11 cellular contexts compared by ENCODE assay signal in the genomic region with DNA sequence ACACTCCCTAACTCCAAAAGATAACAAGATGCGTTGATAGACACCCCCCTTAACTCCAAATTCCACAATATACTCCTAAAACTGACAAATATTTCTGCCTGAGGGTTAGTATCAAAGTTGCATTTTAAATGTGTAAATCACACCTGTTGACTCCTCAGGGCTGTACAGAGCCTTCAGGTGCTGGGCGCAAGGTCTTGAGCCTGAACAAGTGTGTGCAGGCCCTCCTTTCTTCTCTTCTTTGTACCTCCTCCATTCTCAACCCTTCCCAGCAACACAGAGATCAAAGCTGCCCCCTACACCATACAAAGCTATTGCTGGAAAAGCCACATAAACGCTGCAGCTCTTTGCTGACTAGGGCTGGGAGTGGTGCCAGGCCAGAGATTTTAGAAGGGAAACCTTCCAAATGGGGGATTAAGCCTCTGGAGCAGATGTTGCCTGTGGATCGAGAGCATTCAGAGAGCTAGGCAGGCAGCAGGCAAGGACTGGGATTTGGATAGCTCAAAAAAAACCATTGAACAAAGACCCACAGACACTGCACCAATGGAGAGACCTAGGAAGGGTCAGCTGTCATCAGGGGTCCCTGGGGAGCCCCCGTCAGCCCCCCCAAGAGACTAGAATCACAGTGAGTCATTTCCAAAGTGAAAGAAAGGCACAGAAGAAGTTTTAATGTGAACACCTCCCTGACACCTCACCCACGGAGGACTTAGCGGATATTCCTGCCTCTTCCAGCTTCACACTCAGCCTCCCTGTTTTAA. TPM values are rescaled to one million over a fixed set of nuclear protein-coding genes. Genes with fewer than 3 reads are reported as not detected.
DNase-seq lines count a peak whose midpoint lies in the region; ATAC-seq and TF ChIP-seq lines count a peak whose summit lies in the region.
"Had no signal": no experiment of that assay in that cellular context is flagged by ENCODE, and none has a peak within 500 bp of the region (broad histone marks: within the 10 kb centered on the region; RNA-seq: fewer than 3 reads in every experiment).

No MANE protein-coding gene starts in this region.

- CTCF ChIA-PET in CD4-positive, alpha-beta memory T cell (lab: Charles Lee; ENCODE audit: partially characterized antibody) = interaction anchor here (1.1 to 2.9 kb wide), 3 partner anchors 9 to 134 kb away, joined by 5 to 9 read pairs (median 8); no protein-coding TSS in a partner anchor

- H3K36me3 ChIP-seq in esophagus (ENCODE audit: control insufficient read depth in 2 of 2, insufficient read depth in 2 of 2, low read length in 1 of 2) = no peaks in the 10 kb centered on the region
- no peaks in the 10 kb centered on the region for H3K36me3 ChIP-seq in neural progenitor cell
- H3K36me3 ChIP-seq in CD4-positive, alpha-beta memory T cell (ENCODE audit: insufficient read depth, low read length) = no peaks in the 10 kb centered on the region

- H3K9me3 Mint-ChIP-seq in neural progenitor cell = no peaks in the 10 kb centered on the region
- no peaks in the 10 kb centered on the region for H3K9me3 Mint-ChIP-seq in CD4-positive, alpha-beta memory T cell
- H3K9me3 Mint-ChIP-seq: activated naive CD4-positive, alpha-beta T cell treated with anti-CD3 and anti-CD28 coated beads, Interleukin-2, amount 50 U/mL, for 24 hours; CD14-positive monocyte; T-helper 1 cell treated with Interleukin-12 subunit alpha and Interleukin-12 subunit beta and Interleukin-4 antibody, amounts not matched to agents 30 μg/mL and 1 μg/mL, for 36 hours had no signal

- H3K27ac ChIP-seq in esophagus (ENCODE audit: low read depth in 2 of 2, low read length in 1 of 2) (peak overlapping the region; percentile 65 to 79), neural progenitor cell (peak overlapping the region; percentile 90)
- no peak overlapping the region for H3K27ac ChIP-seq in CD4-positive, alpha-beta memory T cell (ENCODE audit: low read depth, low read length)

- ATAC-seq in GM19324 (IDR thresholded peaks at IDR 0.05; ENCODE audit: low FRiP score, unreplicated experiment) = no peak

- TF ChIP-seq CTCF in AG09309 (IDR thresholded peaks at IDR 0.05; ENCODE audit: control insufficient read depth, insufficient read depth, low read depth, low read length, missing control alignments) = no peak
- no peak for TF ChIP-seq CTCF in neural progenitor cell (IDR thresholded peaks at IDR 0.05)

- H3K27me3 ChIP-seq in esophagus (ENCODE audit: control insufficient read depth in 1 of 2, insufficient read depth in 2 of 2, low read length in 2 of 2) (no peaks in the 10 kb centered on the region), neural progenitor cell (no peaks in the 10 kb centered on the region)
- no peaks in the 10 kb centered on the region for H3K27me3 ChIP-seq in CD4-positive, alpha-beta memory T cell (ENCODE audit: insufficient read depth, low read length)

- peaks cover 24% of the 10 kb centered on the region for H3F3A ChIP-seq in neural progenitor cell (ENCODE audit: low read depth)

- peaks cover 5% of the 10 kb centered on the region for H3K36me3 Mint-ChIP-seq in neural progenitor cell
- H3K36me3 Mint-ChIP-seq in CD4-positive, alpha-beta memory T cell = no peaks in the 10 kb centered on the region
- H3K36me3 Mint-ChIP-seq: activated naive CD4-positive, alpha-beta T cell treated with anti-CD3 and anti-CD28 coated beads, Interleukin-2, amount 50 U/mL, for 24 hours; CD14-positive monocyte had no signal

- peak; percentile 42 for DNase-seq in AG09309 (ENCODE audit: low read depth)
- peak; percentile 81 for DNase-seq in NCI-H2171 (lab: John Stamatoyannopoulos, UW)
- DNase-seq in neural progenitor cell (ENCODE audit: low spot score) = peak; percentile 72
- no peak for DNase-seq in stimulated activated CD4-positive, alpha-beta T cell treated with anti-CD3 and anti-CD28 coated beads, Interleukin-2, amount 100 ng/mL, for 24 hours
- DNase-seq in NCI-H526 treated with DMSO at 0.1 percent for 48 hours (lab: John Stamatoyannopoulos, UW) = no peak
- no peak for DNase-seq in CD4-positive, alpha-beta memory T cell

- no peak overlapping the region for H3K4me3 Mint-ChIP-seq in neural progenitor cell
- H3K4me3 Mint-ChIP-seq in CD4-positive, alpha-beta memory T cell = no peak overlapping the region
- H3K4me3 Mint-ChIP-seq: activated naive CD4-positive, alpha-beta T cell treated with anti-CD3 and anti-CD28 coated beads, Interleukin-2, amount 50 U/mL, for 24 hours; CD14-positive monocyte; T-helper 1 cell treated with Interleukin-12 subunit alpha and Interleukin-12 subunit beta and Interleukin-4 antibody, amounts not matched to agents 30 μg/mL and 1 μg/mL, for 36 hours had no signal

- H3K9ac ChIP-seq in neural progenitor cell = no peak overlapping the region

- H3K4me1 ChIP-seq in esophagus (ENCODE audit: control insufficient read depth in 2 of 2, insufficient read depth in 2 of 2, low read length in 1 of 2) (peaks cover 0 to 3% of the 10 kb centered on the region in 2 donors), neural progenitor cell (peaks cover 23% of the 10 kb centered on the region)
- no peaks in the 10 kb centered on the region for H3K4me1 ChIP-seq in CD4-positive, alpha-beta memory T cell (ENCODE audit: insufficient read depth, low read length)

- POLR2A ChIA-PET in CD4-positive, alpha-beta memory T cell (lab: Charles Lee; ENCODE audit: partially characterized antibody) = no interaction called here

- H3K27ac Mint-ChIP-seq in neural progenitor cell = peak overlapping the region; percentile 95
- H3K27ac Mint-ChIP-seq in CD4-positive, alpha-beta memory T cell = no peak overlapping the region
- H3K27ac Mint-ChIP-seq: activated naive CD4-positive, alpha-beta T cell treated with anti-CD3 and anti-CD28 coated beads, Interleukin-2, amount 50 U/mL, for 24 hours; CD14-positive monocyte; T-helper 1 cell treated with Interleukin-12 subunit alpha and Interleukin-12 subunit beta and Interleukin-4 antibody, amounts not matched to agents 30 μg/mL and 1 μg/mL, for 36 hours had no signal

- H3K27me3 Mint-ChIP-seq in neural progenitor cell (ENCODE audit: insufficient read depth, low read depth) = peaks cover 9% of the 10 kb centered on the region
- peaks cover 0 to 3% of the 10 kb centered on the region in 2 donors for H3K27me3 Mint-ChIP-seq in CD4-positive, alpha-beta memory T cell
- H3K27me3 Mint-ChIP-seq: activated naive CD4-positive, alpha-beta T cell treated with anti-CD3 and anti-CD28 coated beads, Interleukin-2, amount 50 U/mL, for 24 hours had no signal

- H3K79me2 ChIP-seq in neural progenitor cell (ENCODE audit: low read depth) = no peaks in the 10 kb centered on the region

- 21 to 33% methylated on average over 7 of the region's 7 CpGs for WGBS in esophagus, 2 donors

- no peaks in the 10 kb centered on the region for H4K20me1 ChIP-seq in neural progenitor cell (ENCODE audit: low read depth)

- intact Hi-C loops in CD4-positive, alpha-beta memory T cell (cut with micrococcal nuclease) = no loop called here

- no peak overlapping the region for H2AFZ ChIP-seq in neural progenitor cell (replicated peaks)

- H3K4me1 Mint-ChIP-seq in neural progenitor cell = peaks cover 31% of the 10 kb centered on the region
- H3K4me1 Mint-ChIP-seq in CD4-positive, alpha-beta memory T cell = no peaks in the 10 kb centered on the region
- H3K4me1 Mint-ChIP-seq: activated naive CD4-positive, alpha-beta T cell treated with anti-CD3 and anti-CD28 coated beads, Interleukin-2, amount 50 U/mL, for 24 hours; CD14-positive monocyte had no signal

- H3K9me3 ChIP-seq in esophagus (ENCODE audit: control insufficient read depth in 2 of 2, insufficient read depth in 1 of 2, low read depth in 1 of 2, low read length in 1 of 2) (no peaks in the 10 kb centered on the region), neural progenitor cell (ENCODE audit: low read depth) (no peaks in the 10 kb centered on the region)
- H3K9me3 ChIP-seq in CD4-positive, alpha-beta memory T cell (ENCODE audit: control insufficient read depth in 1 of 2, low read length in 2 of 2) = no peaks in the 10 kb centered on the region

- no peak overlapping the region; the same call in 1 of the 2 replicates for H3K4me3 ChIP-seq in AG09309 (ENCODE audit: control insufficient read depth, low read depth, low read length)
- H3K4me3 ChIP-seq in esophagus (ENCODE audit: low read depth in 1 of 2, low read length in 2 of 2) = peak overlapping the region in 1 of 2 donors; percentile 24
- H3K4me3 ChIP-seq in neural progenitor cell = no peak overlapping the region
- H3K4me3 ChIP-seq in CD4-positive, alpha-beta memory T cell (ENCODE audit: low read length in 2 of 2) = no peak overlapping the region

- peak overlapping the region; percentile 59 for H3K4me2 ChIP-seq in neural progenitor cell

RNA-seq across cellular contexts. Expression of gene SUSD6, which starts 18.3 kb away (rescaled TPM):
- 10 to 100 TPM; 16.2 to 30.3 TPM for polyA plus RNA-seq in esophagus
- total RNA-seq in neural progenitor cell (ENCODE audit: low replicate concordance) = 6.3 and 9.2 TPM in 2 replicates
- total RNA-seq in CD4-positive, alpha-beta memory T cell = 10 to 100 TPM; 61.5 to 62.0 TPM
- polyA plus RNA-seq in CD4-positive, alpha-beta memory T cell = 10 to 100 TPM in 1 of 2 donors, 1 to 10 TPM in 1; 4.8 to 10.8 TPM

RNA-seq across cellular contexts. Expression of gene CCDC177, which starts 18.4 kb away (rescaled TPM):
- polyA plus RNA-seq in esophagus = under 1 TPM; 0.01 to 0.04 TPM
- 8.6 and 19.7 TPM in 2 replicates for total RNA-seq in neural progenitor cell (ENCODE audit: low replicate concordance)
- not detected for total RNA-seq in CD4-positive, alpha-beta memory T cell
- polyA plus RNA-seq in CD4-positive, alpha-beta memory T cell = not detected
- polyA plus RNA-seq: CD14-positive monocyte had no signal

Comparison
In these comparisons a context has a peak if more than half of its experiments do, and no peak if none do; other contexts are left out.
1. DNase-seq: peak in AG09309 (single experiment), NCI-H2171 (single experiment) and neural progenitor cell (single experiment); none in stimulated activated CD4-positive, alpha-beta T cell treated with anti-CD3 and anti-CD28 coated beads, Interleukin-2, amount 100 ng/mL, for 24 hours (0 of 2), NCI-H526 treated with DMSO at 0.1 percent for 48 hours (single experiment) and CD4-positive, alpha-beta memory T cell (0 of 5).